Comparison of ENCODE assay signal across 19 cellular contexts in the genomic region with DNA sequence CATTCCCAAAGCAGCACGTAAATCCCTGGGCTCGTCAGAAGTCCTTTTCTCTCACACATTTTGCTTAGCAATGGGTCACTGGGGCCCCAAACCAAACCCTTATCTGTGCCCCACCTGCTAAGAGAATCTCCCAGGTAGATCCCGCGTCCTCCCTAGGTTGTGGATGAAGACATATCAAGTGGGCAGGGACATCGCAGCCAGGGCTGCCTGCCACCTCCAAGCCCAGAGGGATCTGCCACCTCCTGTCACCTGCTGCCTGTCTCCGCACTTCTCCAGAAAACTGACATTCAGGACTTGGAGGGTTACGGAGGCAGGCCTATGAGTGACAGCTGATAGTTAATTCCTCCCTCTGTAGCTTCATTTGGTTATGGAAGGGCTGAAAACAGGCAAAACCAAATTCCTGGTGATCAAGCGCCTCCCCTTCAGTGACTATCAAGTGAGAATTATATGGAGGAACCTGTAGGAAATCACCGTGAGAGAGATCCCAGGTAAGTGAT. TPM values are rescaled to one million over a fixed set of nuclear protein-coding genes. Genes with fewer than 3 reads are reported as not detected.
DNase-seq lines count a peak whose midpoint lies in the region; ATAC-seq, FAIRE-seq and TF ChIP-seq lines count a peak whose summit lies in the region.
"Had no signal": no experiment of that assay in that cellular context is flagged by ENCODE, and none has a peak within 500 bp of the region (broad histone marks: within the 10 kb centered on the region; RNA-seq: fewer than 3 reads in every experiment).

No MANE protein-coding gene starts in this region.

- H3K27me3 ChIP-seq in DND-41 (ENCODE audit: insufficient read depth, low read length, poor library complexity): no peaks in the 10 kb centered on the region
- H3K27me3 ChIP-seq: foreskin keratinocyte had no signal

- peaks cover 100% of the 10 kb centered on the region for H3K79me2 ChIP-seq in DND-41 (ENCODE audit: insufficient read depth, low read length)

- peaks cover 53% of the 10 kb centered on the region for H3K4me1 ChIP-seq in DND-41 (ENCODE audit: insufficient read depth, low read length)
- H3K4me1 ChIP-seq: left lung, sigmoid colon, uterus had no signal

- H3K9me3 ChIP-seq in DND-41 (ENCODE audit: insufficient read depth, low read length, severe bottlenecking): no peaks in the 10 kb centered on the region
- H3K9me3 ChIP-seq: BLaER1, left lung, sigmoid colon, uterus had no signal

- H3K9ac ChIP-seq in DND-41 (ENCODE audit: low read depth, low read length): no peak overlapping the region
- H3K9ac ChIP-seq: BLaER1, GM23248 had no signal

- DNase-seq in activated CD4-positive, alpha-beta T cell treated with anti-CD3 and anti-CD28 coated beads, Interleukin-2, amount 10 ng/mL, durations not matched to agents 7 days and 5 days: no peak
- DNase-seq in activated CD4-positive, alpha-beta T cell treated with anti-CD3 and anti-CD28 coated beads, Interleukin-2, amount 50 U/mL, for 1 hour: no peak
- DNase-seq in DND-41: no peak
- peak in 1 of 10 donors; percentile 33 for DNase-seq in naive thymus-derived CD8-positive, alpha-beta T cell
- DNase-seq in T-helper 9 cell: no peak
- no peak for DNase-seq in HTR-8/SVneo (ENCODE audit: insufficient read length, low spot score)
- DNase-seq: GM23248; Kasumi-1; left lung; nephron progenitor cell; OCI-M1; sigmoid colon; stimulated activated CD4-positive, alpha-beta T cell treated with anti-CD3 and anti-CD28 coated beads, Interleukin-15, amount 100 ng/mL, for 24 hours; stimulated activated CD8-positive, alpha-beta memory T cell treated with anti-CD3 and anti-CD28 coated beads, Interleukin-4, amount 100 ng/mL, for 48 hours; uterus had no signal

- H2AFZ ChIP-seq in DND-41 (ENCODE audit: low read depth, low read length): no peak overlapping the region
- H2AFZ ChIP-seq: GM23248 had no signal

- H3K27ac ChIP-seq in DND-41 (ENCODE audit: low read length): no peak overlapping the region
- H3K27ac ChIP-seq: BLaER1, GM23248, left lung, sigmoid colon, uterus had no signal

- H3K4me3 Mint-ChIP-seq in activated CD4-positive, alpha-beta T cell treated with anti-CD3 and anti-CD28 coated beads, Interleukin-2, amount 10 ng/mL, durations not matched to agents 7 days and 5 days: peak overlapping the region; percentile 74
- H3K4me3 Mint-ChIP-seq in activated T-helper 17 cell treated with anti-CD3 and anti-CD28 coated beads, Interleukin-2, amount 50 U/mL, for 72 hours: peak overlapping the region; percentile 96
- H3K4me3 Mint-ChIP-seq in naive thymus-derived CD8-positive, alpha-beta T cell: peak overlapping the region; percentile 74 to 97 (median 88)
- H3K4me3 Mint-ChIP-seq: nephron progenitor cell had no signal

- no peak for ATAC-seq in DND-41 (ENCODE audit: insufficient read depth, low read depth)
- no peak for ATAC-seq in activated T-helper 17 cell treated with anti-CD3 and anti-CD28 coated beads, Interleukin-2, amount 50 U/mL, for 72 hours (replicated peaks)
- ATAC-seq in naive thymus-derived CD8-positive, alpha-beta T cell: no peak
- no peak for ATAC-seq in HG02970 (IDR thresholded peaks at IDR 0.05; ENCODE audit: low FRiP score, unreplicated experiment)
- ATAC-seq: left lung had no signal

- H3K36me3 ChIP-seq in DND-41 (ENCODE audit: insufficient read depth, low read length): peaks cover 97% of the 10 kb centered on the region
- H3K36me3 ChIP-seq: left lung, sigmoid colon, uterus had no signal

- peak overlapping the region; percentile 5; the same call in 1 of the 2 replicates for H3K4me2 ChIP-seq in DND-41 (ENCODE audit: insufficient read depth, low read length)
- H3K4me2 ChIP-seq: BLaER1 had no signal

- CTCF ChIA-PET in activated CD4-positive, alpha-beta T cell treated with anti-CD3 and anti-CD28 coated beads, Interleukin-2, amount 10 ng/mL, durations not matched to agents 7 days and 5 days (lab: Charles Lee): interaction anchor here (1.0 to 4.1 kb wide), 4 partner anchors 10 to 28 kb away, joined by 3 to 27 read pairs (median 12); no protein-coding TSS in a partner anchor

- H3K9me3 Mint-ChIP-seq in activated CD4-positive, alpha-beta T cell treated with anti-CD3 and anti-CD28 coated beads, Interleukin-2, amount 10 ng/mL, durations not matched to agents 7 days and 5 days: no peaks in the 10 kb centered on the region
- H3K9me3 Mint-ChIP-seq in activated T-helper 17 cell treated with anti-CD3 and anti-CD28 coated beads, Interleukin-2, amount 50 U/mL, for 72 hours: no peaks in the 10 kb centered on the region
- H3K9me3 Mint-ChIP-seq in naive thymus-derived CD8-positive, alpha-beta T cell: no peaks in the 10 kb centered on the region
- H3K9me3 Mint-ChIP-seq: nephron progenitor cell had no signal

- peaks cover 93% of the 10 kb centered on the region for H4K20me1 ChIP-seq in DND-41 (ENCODE audit: insufficient read depth, low read length)

- FAIRE-seq in HTR-8/SVneo (lab: Jason Lieb, UNC): no peak

- POLR2A ChIA-PET in activated CD4-positive, alpha-beta T cell treated with anti-CD3 and anti-CD28 coated beads, Interleukin-2, amount 10 ng/mL, durations not matched to agents 7 days and 5 days (lab: Charles Lee): interaction anchor here (0.6 kb wide), 1 partner anchor 11 kb away, joined by 4 read pairs; no protein-coding TSS in a partner anchor
- POLR2A ChIA-PET in naive thymus-derived CD8-positive, alpha-beta T cell (lab: Charles Lee): interaction anchor here (38.7 to 65.5 kb wide), 2 partner anchors 15 to 41 kb away, joined by 1316 to 2798 read pairs; partner anchors contain the start of gene BCL11B

- no peak for TF ChIP-seq CTCF in DND-41 (IDR thresholded peaks at IDR 0.05; ENCODE audit: borderline replicate concordance, extremely low read depth, low read length, poor library complexity, severe bottlenecking)

- H3K36me3 Mint-ChIP-seq in activated CD4-positive, alpha-beta T cell treated with anti-CD3 and anti-CD28 coated beads, Interleukin-2, amount 10 ng/mL, durations not matched to agents 7 days and 5 days (ENCODE audit: low read depth): peaks cover 89% of the 10 kb centered on the region
- peaks cover 100% of the 10 kb centered on the region for H3K36me3 Mint-ChIP-seq in activated T-helper 17 cell treated with anti-CD3 and anti-CD28 coated beads, Interleukin-2, amount 50 U/mL, for 72 hours (ENCODE audit: low read depth)
- peaks cover 4 to 96% (median 44%) of the 10 kb centered on the region in 3 donors for H3K36me3 Mint-ChIP-seq in naive thymus-derived CD8-positive, alpha-beta T cell

- no peak overlapping the region for H3K4me3 ChIP-seq in DND-41 (ENCODE audit: low read depth in 1 of 2, low read length in 2 of 2)
- H3K4me3 ChIP-seq: BLaER1, GM23248, left lung, sigmoid colon, uterus had no signal

- H3K27me3 Mint-ChIP-seq in activated CD4-positive, alpha-beta T cell treated with anti-CD3 and anti-CD28 coated beads, Interleukin-2, amount 10 ng/mL, durations not matched to agents 7 days and 5 days: no peaks in the 10 kb centered on the region
- no peaks in the 10 kb centered on the region for H3K27me3 Mint-ChIP-seq in activated T-helper 17 cell treated with anti-CD3 and anti-CD28 coated beads, Interleukin-2, amount 50 U/mL, for 72 hours
- no peaks in the 10 kb centered on the region for H3K27me3 Mint-ChIP-seq in naive thymus-derived CD8-positive, alpha-beta T cell

- H3K4me1 Mint-ChIP-seq in activated CD4-positive, alpha-beta T cell treated with anti-CD3 and anti-CD28 coated beads, Interleukin-2, amount 10 ng/mL, durations not matched to agents 7 days and 5 days: peaks cover 94% of the 10 kb centered on the region
- H3K4me1 Mint-ChIP-seq in activated T-helper 17 cell treated with anti-CD3 and anti-CD28 coated beads, Interleukin-2, amount 50 U/mL, for 72 hours: peaks cover 64% of the 10 kb centered on the region
- H3K4me1 Mint-ChIP-seq in naive thymus-derived CD8-positive, alpha-beta T cell: peaks cover 42 to 97% (median 91%) of the 10 kb centered on the region in 4 donors

- H3K27ac Mint-ChIP-seq in activated CD4-positive, alpha-beta T cell treated with anti-CD3 and anti-CD28 coated beads, Interleukin-2, amount 10 ng/mL, durations not matched to agents 7 days and 5 days: peak overlapping the region; percentile 94
- H3K27ac Mint-ChIP-seq in activated T-helper 17 cell treated with anti-CD3 and anti-CD28 coated beads, Interleukin-2, amount 50 U/mL, for 72 hours: peak overlapping the region; percentile 92
- peak overlapping the region; percentile 97 to 100 (median 100) for H3K27ac Mint-ChIP-seq in naive thymus-derived CD8-positive, alpha-beta T cell
- H3K27ac Mint-ChIP-seq: nephron progenitor cell had no signal

RNA-seq across cellular contexts. Expression of gene BCL11B, which starts 19.5 kb away (rescaled TPM):
- 100 to 1,000 TPM; 115 to 116 TPM for total RNA-seq in activated CD4-positive, alpha-beta T cell treated with anti-CD3 and anti-CD28 coated beads, Interleukin-2, amount 10 ng/mL, durations not matched to agents 7 days and 5 days
- total RNA-seq in activated T-helper 17 cell treated with anti-CD3 and anti-CD28 coated beads, Interleukin-2, amount 50 U/mL, for 72 hours: 10 to 100 TPM; 51.4 to 52.9 TPM
- total RNA-seq in naive thymus-derived CD8-positive, alpha-beta T cell: 100 to 1,000 TPM; 206 to 209 TPM
- polyA plus RNA-seq in naive thymus-derived CD8-positive, alpha-beta T cell: 10 to 100 TPM in 1 of 3 donors, 1 to 10 TPM in 2; 8.2 to 12.1 (median 9.5) TPM
- total RNA-seq: GM23248 had no signal
- polyA plus RNA-seq: GM23248 had no signal
